Comparison of ENCODE assay signal across 29 cellular contexts in the genomic region with DNA sequence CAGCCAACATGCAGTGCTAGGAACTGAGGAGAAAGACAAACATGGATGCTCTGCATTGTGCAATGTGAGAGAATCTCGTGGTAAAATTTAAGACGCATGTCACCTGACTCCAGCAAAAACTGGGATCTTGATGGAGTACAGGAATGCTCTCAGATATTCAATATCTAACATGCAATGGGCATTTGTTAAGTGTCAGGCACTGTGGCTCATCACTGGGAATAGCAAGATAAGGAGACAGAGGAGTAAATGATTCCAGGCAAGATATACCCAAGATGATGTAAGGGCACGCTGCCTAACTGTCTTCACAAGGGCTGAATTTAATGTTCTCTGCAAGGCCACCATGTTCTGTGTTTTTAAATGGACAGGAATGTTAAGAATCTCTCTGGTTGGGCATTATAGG.
"Had no signal": no experiment of that assay in that cellular context is flagged by ENCODE, and none has a peak within 500 bp of the region (broad histone marks: within the 10 kb centered on the region; RNA-seq: fewer than 3 reads in every experiment).

No MANE protein-coding gene starts in this region.

- H3K9me3 ChIP-seq: adrenal gland, Peyer's patch had no signal

- H3K9me3 Mint-ChIP-seq: activated CD8-positive, alpha-beta T cell treated with anti-CD3 and anti-CD28 coated beads for 36 hours; activated naive CD4-positive, alpha-beta T cell treated with anti-CD3 and anti-CD28 coated beads for 36 hours; activated naive CD4-positive, alpha-beta T cell treated with anti-CD3 and anti-CD28 coated beads, Interleukin-2, amount 50 U/mL, for 72 hours; activated T-cell treated with anti-CD3 and anti-CD28 coated beads, Interleukin-2, amount 50 U/mL, for 24 hours; activated T-helper 1 cell treated with anti-CD3 and anti-CD28 coated beads, Interleukin-12 subunit alpha, Interleukin-12 subunit beta, Interleukin-2, Interleukin-4 antibody, amounts not matched to agents 30 ng/mL and 10 ng/mL and 1 ng/mL, durations not matched to agents 14 hours and 24 hours and 36 hours; central memory CD8-positive, alpha-beta T cell had no signal

- H3K4me3 ChIP-seq: adrenal gland, cardiac muscle cell, K562, Peyer's patch had no signal

- H3K4me1 Mint-ChIP-seq: central memory CD8-positive, alpha-beta T cell had no signal

- H3K36me3 ChIP-seq: adrenal gland, brain microvascular endothelial cell, cardiac muscle cell, Peyer's patch, WERI-Rb-1 had no signal

- ATAC-seq: activated CD8-positive, alpha-beta T cell treated with anti-CD3 and anti-CD28 coated beads for 36 hours; activated naive CD4-positive, alpha-beta T cell treated with anti-CD3 and anti-CD28 coated beads, Interleukin-2, amount 50 U/mL, for 72 hours; K562; PC-3 had no signal

- H3K27ac Mint-ChIP-seq: activated CD4-positive, alpha-beta T cell treated with anti-CD3 and anti-CD28 coated beads, Interleukin-2, amount 10 ng/mL, durations not matched to agents 24 days and 14 days; activated CD8-positive, alpha-beta T cell treated with anti-CD3 and anti-CD28 coated beads for 36 hours; activated naive CD4-positive, alpha-beta T cell treated with anti-CD3 and anti-CD28 coated beads for 36 hours; activated T-cell treated with anti-CD3 and anti-CD28 coated beads, Interleukin-2, amount 50 U/mL, for 24 hours; activated T-helper 1 cell treated with anti-CD3 and anti-CD28 coated beads, Interleukin-12 subunit alpha, Interleukin-12 subunit beta, Interleukin-2, Interleukin-4 antibody, amounts not matched to agents 30 ng/mL and 10 ng/mL and 1 ng/mL, durations not matched to agents 14 hours and 24 hours and 36 hours had no signal

- FAIRE-seq: K562 had no signal

- H3K27ac ChIP-seq: adrenal gland, brain microvascular endothelial cell, cardiac muscle cell, Peyer's patch, WERI-Rb-1 had no signal

- H3K27me3 Mint-ChIP-seq: activated CD8-positive, alpha-beta T cell treated with anti-CD3 and anti-CD28 coated beads for 36 hours; activated T-cell treated with anti-CD3 and anti-CD28 coated beads, Interleukin-2, amount 50 U/mL, for 24 hours had no signal

- H3K27me3 ChIP-seq: adrenal gland, brain microvascular endothelial cell, cardiac muscle cell, Peyer's patch had no signal

- H3K36me3 Mint-ChIP-seq: activated naive CD4-positive, alpha-beta T cell treated with anti-CD3 and anti-CD28 coated beads, Interleukin-2, amount 50 U/mL, for 72 hours had no signal

- H3K4me3 Mint-ChIP-seq: activated CD4-positive, alpha-beta T cell treated with anti-CD3 and anti-CD28 coated beads, Interleukin-2, amount 10 ng/mL, durations not matched to agents 24 days and 14 days; activated CD8-positive, alpha-beta T cell treated with anti-CD3 and anti-CD28 coated beads for 36 hours; activated naive CD4-positive, alpha-beta T cell treated with anti-CD3 and anti-CD28 coated beads for 36 hours; activated T-cell treated with anti-CD3 and anti-CD28 coated beads, Interleukin-2, amount 50 U/mL, for 24 hours; activated T-helper 1 cell treated with anti-CD3 and anti-CD28 coated beads, Interleukin-12 subunit alpha, Interleukin-12 subunit beta, Interleukin-2, Interleukin-4 antibody, amounts not matched to agents 30 ng/mL and 10 ng/mL and 1 ng/mL, durations not matched to agents 14 hours and 24 hours and 36 hours; central memory CD8-positive, alpha-beta T cell had no signal

- H3K4me1 ChIP-seq: adrenal gland, Peyer's patch had no signal

- DNase-seq: activated CD4-positive, alpha-beta T cell treated with anti-CD3 and anti-CD28 coated beads, Interleukin-2, amount 10 ng/mL, durations not matched to agents 24 days and 14 days; activated CD4-positive, alpha-beta T cell treated with anti-CD3 and anti-CD28 coated beads, Interleukin-2, amount 50 U/mL, for 4 hours; activated CD8-positive, alpha-beta T cell treated with anti-CD3 and anti-CD28 coated beads for 36 hours; activated gamma-delta T cell treated with Interleukin-2 at 50 U/mL for 16 hours; activated naive CD4-positive, alpha-beta T cell treated with anti-CD3 and anti-CD28 coated beads for 36 hours; activated T-cell treated with anti-CD3 and anti-CD28 coated beads, Interleukin-2, amount 50 U/mL, for 24 hours; adrenal gland; anterior cingulate cortex; brain microvascular endothelial cell; NCI-H1105 treated with DMSO at 0.1 percent for 48 hours; NCI-H1436; NCI-H1694; NCI-H1930; NCI-H2081 treated with DMSO at 0.1 percent for 48 hours; NCI-H345; NCI-H526; NCI-H748 treated with DMSO at 0.1 percent for 48 hours; NK-92 treated with Interleukin-12 subunit alpha and Interleukin-12 subunit beta, amount 100 ng/mL, for 24 hours; PC-3; Peyer's patch; RPMI8226; SHP77 treated with DMSO at 0.1 percent for 48 hours; T1000; WERI-Rb-1 had no signal
